In the genomic region with DNA sequence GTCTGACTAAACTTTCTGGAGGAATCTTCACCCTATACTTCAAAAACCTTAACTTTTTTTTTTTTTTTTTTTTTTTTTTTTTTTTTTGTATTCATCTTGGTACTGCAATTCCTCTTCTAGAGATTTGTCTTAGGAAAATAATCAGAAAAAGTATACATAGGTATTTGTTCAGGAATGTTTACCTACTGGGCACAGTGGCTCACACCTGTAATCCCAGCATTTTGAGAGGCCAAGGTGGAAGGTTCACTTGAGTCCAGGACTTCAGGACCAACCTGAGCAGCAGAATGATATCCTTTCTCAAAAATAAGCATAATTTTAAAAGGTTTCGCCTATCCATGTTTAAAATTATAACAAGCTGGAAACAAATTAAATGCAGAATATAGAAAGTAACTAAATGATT, we compare ENCODE assay signal across 18 cellular contexts. TPM values are rescaled to one million over a fixed set of nuclear protein-coding genes. Genes with fewer than 3 reads are reported as not detected.
DNase-seq lines count a peak whose midpoint lies in the region; ATAC-seq and TF ChIP-seq lines count a peak whose summit lies in the region.
"Had no signal": no experiment of that assay in that cellular context is flagged by ENCODE, and none has a peak within 500 bp of the region (broad histone marks: within the 10 kb centered on the region; RNA-seq: fewer than 3 reads in every experiment).

No MANE protein-coding gene starts in this region.

- no peaks in the 10 kb centered on the region for H3K4me1 Mint-ChIP-seq in mesothelial cell of epicardium
- H3K4me1 Mint-ChIP-seq: B cell had no signal

- no peaks in the 10 kb centered on the region for H3K4me1 ChIP-seq in stomach
- H3K4me1 ChIP-seq: A549; BLaER1 treated with 17β-estradiol and CSF1 and Interleukin-3, amounts not matched to agents 10 nM and 100 nM; Caco-2 had no signal

- H3K36me3 ChIP-seq in stomach = no peaks in the 10 kb centered on the region
- H3K36me3 ChIP-seq: BLaER1 treated with 17β-estradiol and CSF1 and Interleukin-3, amounts not matched to agents 10 nM and 100 nM had no signal

- H3K27ac ChIP-seq in stomach = no peak overlapping the region
- H3K27ac ChIP-seq: 22Rv1; A549; BLaER1 treated with 17β-estradiol and CSF1 and Interleukin-3, amounts not matched to agents 10 nM and 100 nM; C4-2B had no signal

- intact Hi-C loops in left colon (cut with DNase I, micrococcal nuclease) = no loop called here
- intact Hi-C loops in stomach (cut with DNase I; ENCODE audit: low total_unique reads) = no loop called here

- no peaks in the 10 kb centered on the region for H3K9me3 ChIP-seq in stomach
- H3K9me3 ChIP-seq: A549; BLaER1 treated with 17β-estradiol and CSF1 and Interleukin-3, amounts not matched to agents 10 nM and 100 nM; Caco-2 had no signal

- H3K27me3 Mint-ChIP-seq in mesothelial cell of epicardium (ENCODE audit: low read depth) = no peaks in the 10 kb centered on the region
- H3K27me3 Mint-ChIP-seq: B cell; CD4-positive, alpha-beta T cell had no signal

- TF ChIP-seq CTCF in stomach (IDR thresholded peaks at IDR 0.05) (no peak), mesothelial cell of epicardium (IDR thresholded peaks at IDR 0.05; ENCODE audit: unreplicated experiment) (no peak)

- H3K4me3 Mint-ChIP-seq in mesothelial cell of epicardium = no peak overlapping the region
- H3K4me3 Mint-ChIP-seq: B cell; CD4-positive, alpha-beta T cell; CD8-positive, alpha-beta T cell had no signal

- peak; percentile 10 for DNase-seq in DMS53 (lab: John Stamatoyannopoulos, UW)
- DNase-seq in DMS53 treated with DMSO at 0.1 percent for 48 hours (lab: John Stamatoyannopoulos, UW; ENCODE audit: unreplicated experiment) = no peak
- no peak for DNase-seq in left colon
- peak; percentile 37 for DNase-seq in stomach
- no peak for DNase-seq in mesothelial cell of epicardium (ENCODE audit: low spot score in 2 of 2, unreplicated experiment in 2 of 2)
- no peak for DNase-seq in nucleus accumbens (lab: John Stamatoyannopoulos, UW)
- DNase-seq: AML-193; Caco-2; Calu3; CD4-positive, alpha-beta T cell; CD8-positive, alpha-beta T cell; DMS79 treated with DMSO at 0.1 percent for 48 hours; GF-D8 had no signal

- peaks cover 7% of the 10 kb centered on the region for H3K9me3 Mint-ChIP-seq in mesothelial cell of epicardium
- H3K9me3 Mint-ChIP-seq: CD4-positive, alpha-beta T cell; CD8-positive, alpha-beta T cell had no signal

- 56 to 87% (median 74%) methylated on average over 1 of the region's 1 CpG for WGBS in stomach, 5 donors

- H3K4me3 ChIP-seq in stomach = no peak overlapping the region
- H3K4me3 ChIP-seq: A549; BLaER1 treated with 17β-estradiol and CSF1 and Interleukin-3, amounts not matched to agents 10 nM and 100 nM had no signal

- no peak overlapping the region for H3K27ac Mint-ChIP-seq in mesothelial cell of epicardium
- H3K27ac Mint-ChIP-seq: B cell; CD4-positive, alpha-beta T cell; CD8-positive, alpha-beta T cell had no signal

- no peak for TF ChIP-seq EP300 in stomach (IDR thresholded peaks at IDR 0.05)

- H3K36me3 Mint-ChIP-seq in mesothelial cell of epicardium = no peaks in the 10 kb centered on the region
- H3K36me3 Mint-ChIP-seq: CD8-positive, alpha-beta T cell had no signal

- peak; percentile 39 for ATAC-seq in left colon
- ATAC-seq: A549; CD8-positive, alpha-beta T cell had no signal

- no peak for TF ChIP-seq POLR2A in stomach (IDR thresholded peaks at IDR 0.05)

- no peaks in the 10 kb centered on the region for H3K27me3 ChIP-seq in stomach
- H3K27me3 ChIP-seq: BLaER1 treated with 17β-estradiol and CSF1 and Interleukin-3, amounts not matched to agents 10 nM and 100 nM had no signal

RNA-seq across cellular contexts. Expression of a gene that starts 33.3 kb away (rescaled TPM):
- total RNA-seq in left colon (10 to 100 TPM; 14.3 to 16.3 TPM), stomach (100 to 1,000 TPM in 1 of 5 donors, 10 to 100 TPM in 2, 1 to 10 TPM in 1, under 1 TPM in 1; 0.58 to 155 (median 14.5) TPM), mesothelial cell of epicardium (756 to 790 TPM (median 778 TPM) in 3 replicates)
- polyA plus RNA-seq in stomach = 10 to 100 TPM in 1 of 3 donors, 1 to 10 TPM in 2; 8.1 to 10.7 (median 9.9) TPM

Comparison
In these comparisons a context has a peak if more than half of its experiments do, and no peak if none do; other contexts are left out.
1. DNase-seq: peak in DMS53 (single experiment) and stomach (single experiment); none in DMS53 treated with DMSO at 0.1 percent for 48 hours (single experiment), left colon (0 of 2), mesothelial cell of epicardium (0 of 2) and nucleus accumbens (0 of 56).